7 cellular contexts compared by ENCODE assay signal in the genomic region with DNA sequence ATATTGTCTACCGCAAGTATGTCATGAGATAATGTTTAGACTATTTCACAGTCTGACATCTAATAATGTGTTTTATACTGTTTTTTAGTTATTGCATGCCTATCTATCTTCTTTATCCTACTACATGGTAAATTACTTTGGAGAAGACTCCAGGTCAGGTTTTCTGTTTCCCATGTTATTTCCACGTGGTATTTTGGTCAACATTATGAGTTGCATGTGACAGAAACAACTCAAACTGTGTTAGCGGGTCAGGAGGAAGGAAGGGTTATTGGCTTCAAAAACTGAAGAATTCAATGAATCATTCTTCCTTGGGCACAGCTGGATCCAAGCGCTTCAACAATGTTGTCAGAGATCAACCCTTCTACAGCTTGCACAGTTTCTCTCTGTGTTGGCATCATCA.
"Had no signal": no experiment of that assay in that cellular context is flagged by ENCODE, and none has a peak within 500 bp of the region (broad histone marks: within the 10 kb centered on the region; RNA-seq: fewer than 3 reads in every experiment).

No MANE protein-coding gene starts in this region.

- H3K4me2 ChIP-seq: KMS-11 had no signal

- ATAC-seq: K562 had no signal

- DNase-seq: IMR-90, KBM-7, KG1 had no signal

- H3K27ac ChIP-seq: HL-60, KMS-11 had no signal

- H3K9ac ChIP-seq: KMS-11 had no signal

- FAIRE-seq: HTR-8/SVneo, K562 had no signal

- H3K4me3 ChIP-seq: K562 had no signal
